In the genomic region with DNA sequence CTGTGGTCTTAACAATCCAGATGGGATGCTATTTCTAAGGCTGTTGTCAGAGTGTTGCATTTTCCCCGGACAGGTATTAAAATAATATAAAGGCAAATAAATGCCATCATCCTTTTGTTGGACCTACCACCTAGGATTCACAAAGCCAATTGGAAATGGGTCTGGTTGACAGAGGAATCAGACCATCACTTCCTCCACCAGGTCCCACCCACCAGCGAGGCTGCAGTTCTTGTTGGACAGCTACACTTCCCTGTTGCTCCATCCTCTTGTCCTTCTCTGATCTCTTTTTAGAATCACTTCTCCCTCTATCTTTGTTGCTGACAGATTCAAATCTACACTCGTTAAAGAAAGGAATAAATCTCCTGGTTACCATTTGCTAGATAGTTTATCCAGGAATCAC, we compare ENCODE assay signal across 8 cellular contexts. TPM values are rescaled to one million over a fixed set of nuclear protein-coding genes. Genes with fewer than 3 reads are reported as not detected.
DNase-seq lines count a peak whose midpoint lies in the region; ATAC-seq and TF ChIP-seq lines count a peak whose summit lies in the region.

No MANE protein-coding gene starts in this region.

- TF ChIP-seq RAD21 in IMR-90 (IDR thresholded peaks at IDR 0.05; ENCODE audit: low read length) = no peak

- in situ Hi-C loops in IMR-90 (cut with MboI; ENCODE audit: low sequenced_read_pairs) = no loop called here

- BruUV-seq in Caco-2 (replicated peaks; lab: Mats Ljungman, UMichigan) (no TSS peak), IMR-90 (replicated peaks; lab: Mats Ljungman, UMichigan) (no TSS peak)

- no peak overlapping the region for H3K9ac ChIP-seq in IMR-90 (ENCODE audit: low read depth, low read length)
- H3K9ac ChIP-seq in mesendoderm (ENCODE audit: low read length) = no peak overlapping the region

- no peak overlapping the region for H3K14ac ChIP-seq in IMR-90 (replicated peaks; ENCODE audit: low read depth, low read length)

- DNase-seq in Caco-2 (no peak), IMR-90 (peak; percentile 9), mesendoderm (peak; percentile 42), NCI-H187 (lab: John Stamatoyannopoulos, UW) (no peak), NCI-H446 treated with DMSO at 0.1 percent for 48 hours (lab: John Stamatoyannopoulos, UW) (no peak)
- peak; percentile 41 for DNase-seq in activated CD8-positive, alpha-beta T cell treated with anti-CD3 and anti-CD28 coated beads for 36 hours

- no peak overlapping the region for H2AK9ac ChIP-seq in IMR-90 (replicated peaks; ENCODE audit: low read depth, low read length, poor library complexity)

- no peak overlapping the region for H3K27ac Mint-ChIP-seq in Caco-2 (ENCODE audit: unreplicated experiment)
- peak overlapping the region; percentile 84 for H3K27ac Mint-ChIP-seq in activated CD8-positive, alpha-beta T cell treated with anti-CD3 and anti-CD28 coated beads for 36 hours

- no peak overlapping the region for H3K56ac ChIP-seq in IMR-90 (ENCODE audit: extremely low read depth, insufficient read depth, low read length)
- H3K56ac ChIP-seq in mesendoderm (ENCODE audit: low read length) = no peak overlapping the region

- CTCF ChIA-PET in Caco-2 (lab: Charles Lee) (interaction anchor here (0.7 kb wide), 1 partner anchor 12 kb away, joined by 5 read pairs; no protein-coding TSS in a partner anchor), IMR-90 (lab: Yijun Ruan, JAX) (interaction anchor here (1.1 to 1.3 kb wide), 2 partner anchors 19 to 21 kb away, joined by 3 read pairs; no protein-coding TSS in a partner anchor)
- CTCF ChIA-PET in activated CD8-positive, alpha-beta T cell treated with anti-CD3 and anti-CD28 coated beads for 36 hours (lab: Charles Lee) = interaction anchor here (1.4 to 4.1 kb wide), 3 partner anchors 24 to 32 kb away, joined by 4 to 18 read pairs (median 11); partner anchors contain the start of gene XRCC5

- H3K4me3 ChIP-seq in Caco-2 (ENCODE audit: low read depth, low read length) = no peak overlapping the region
- no peak overlapping the region for H3K4me3 ChIP-seq in IMR-90 (ENCODE audit: insufficient read depth, low read depth, low read length)
- no peak overlapping the region for H3K4me3 ChIP-seq in mesendoderm (ENCODE audit: low read length)

- no peak overlapping the region for H3K23ac ChIP-seq in IMR-90 (ENCODE audit: low read depth, low read length)
- H3K23ac ChIP-seq in mesendoderm (ENCODE audit: low read length) = no peak overlapping the region

- H2BK120ac ChIP-seq in IMR-90 (ENCODE audit: low read depth, low read length) (no peak overlapping the region), mesendoderm (ENCODE audit: low read depth, low read length) (no peak overlapping the region)

- H3K4ac ChIP-seq in IMR-90 (ENCODE audit: low read depth, low read length) = no peak overlapping the region
- no peak overlapping the region for H3K4ac ChIP-seq in mesendoderm (ENCODE audit: low read depth, low read length)

- H4K5ac ChIP-seq in IMR-90 (ENCODE audit: low read depth, low read length) = no peak overlapping the region
- no peak overlapping the region for H4K5ac ChIP-seq in mesendoderm (ENCODE audit: low read length)

- H3K27me3 Mint-ChIP-seq in Caco-2 (ENCODE audit: insufficient read depth, unreplicated experiment) = no peaks in the 10 kb centered on the region
- H3K27me3 Mint-ChIP-seq in activated CD8-positive, alpha-beta T cell treated with anti-CD3 and anti-CD28 coated beads for 36 hours = no peaks in the 10 kb centered on the region

- no peak overlapping the region for H4K91ac ChIP-seq in IMR-90 (ENCODE audit: insufficient read depth, low read depth, low read length)

- H3K79me2 ChIP-seq in mesendoderm (ENCODE audit: control insufficient read depth, insufficient read depth, low read length) = no peaks in the 10 kb centered on the region

- no peaks in the 10 kb centered on the region for H3K36me3 Mint-ChIP-seq in Caco-2 (ENCODE audit: insufficient read depth, unreplicated experiment)
- H3K36me3 Mint-ChIP-seq in activated CD8-positive, alpha-beta T cell treated with anti-CD3 and anti-CD28 coated beads for 36 hours (ENCODE audit: low read depth) = no peaks in the 10 kb centered on the region

- peaks cover 6% of the 10 kb centered on the region for H3K4me1 Mint-ChIP-seq in Caco-2 (ENCODE audit: low read depth, unreplicated experiment)
- H3K4me1 Mint-ChIP-seq in activated CD8-positive, alpha-beta T cell treated with anti-CD3 and anti-CD28 coated beads for 36 hours (ENCODE audit: low read depth) = peaks cover 54% of the 10 kb centered on the region

- no peak overlapping the region for H3K27ac ChIP-seq in IMR-90 (ENCODE audit: insufficient read depth, low read length)
- H3K27ac ChIP-seq in mesendoderm (ENCODE audit: low read depth, low read length) = no peak overlapping the region

- no peak overlapping the region for H3K4me2 ChIP-seq in IMR-90 (ENCODE audit: low read depth, low read length)
- H3K4me2 ChIP-seq in mesendoderm (ENCODE audit: low read length) = no peak overlapping the region

- H3K9me3 ChIP-seq in Caco-2 (no peaks in the 10 kb centered on the region), IMR-90 (ENCODE audit: control insufficient read depth, insufficient read depth, low read length) (no peaks in the 10 kb centered on the region)

- 60% methylated on average over 1 of the region's 3 CpGs; no CpG with 5 or more reads in 1 of the 2 experiments for WGBS in IMR-90 (ENCODE audit: extremely low coverage in 2 of 2, insufficient read length in 1 of 2), 2 experiments
- WGBS in mesendoderm (ENCODE audit: extremely low coverage, insufficient coverage, low lambda C conversion rate) = no CpG with 5 or more reads among the region's 3 CpGs

- dilution Hi-C loops in IMR-90 (cut with HindIII; ENCODE audit: low sequenced_read_pairs, unreplicated experiment) = no loop called here

- peaks cover 3 to 16% of the 10 kb centered on the region in 2 experiments; a peak in 3 of 4 replicates for H3K79me1 ChIP-seq in IMR-90 (ENCODE audit: low read depth in 1 of 2, low read length in 2 of 2)
- H3K79me1 ChIP-seq in mesendoderm (ENCODE audit: low read length) = peaks cover 1% of the 10 kb centered on the region

- no peak for TF ChIP-seq POLR2A in IMR-90 (IDR thresholded peaks at IDR 0.05; ENCODE audit: low read depth, low read length)

- no peaks in the 10 kb centered on the region for H3K27me3 ChIP-seq in Caco-2 (replicated peaks; ENCODE audit: control insufficient read depth, insufficient read depth, low read length)
- H3K27me3 ChIP-seq in IMR-90 (ENCODE audit: control insufficient read depth, insufficient read depth, low read length) = no peaks in the 10 kb centered on the region
- no peaks in the 10 kb centered on the region for H3K27me3 ChIP-seq in mesendoderm (ENCODE audit: insufficient read depth, low read length, poor library complexity)

- no peak overlapping the region for H2BK20ac ChIP-seq in IMR-90 (ENCODE audit: low read depth, low read length)

- no peaks in the 10 kb centered on the region for H3K9me3 Mint-ChIP-seq in Caco-2 (ENCODE audit: unreplicated experiment)
- H3K9me3 Mint-ChIP-seq in activated CD8-positive, alpha-beta T cell treated with anti-CD3 and anti-CD28 coated beads for 36 hours = no peaks in the 10 kb centered on the region

- no peak overlapping the region for H3K18ac ChIP-seq in IMR-90 (ENCODE audit: low read depth, low read length)
- no peak overlapping the region for H3K18ac ChIP-seq in mesendoderm (ENCODE audit: low read length)

- intact Hi-C loops in Caco-2 (cut with micrococcal nuclease; ENCODE audit: unreplicated experiment) (loop anchor here (1.0 kb wide), 2 partner anchors 15 to 26 kb away; partner anchors contain the start of gene XRCC5), IMR-90 (cut with micrococcal nuclease) (no loop called here)
- intact Hi-C loops in activated CD8-positive, alpha-beta T cell treated with anti-CD3 and anti-CD28 coated beads for 36 hours (cut with micrococcal nuclease) = no loop called here

- H3K36me3 ChIP-seq in Caco-2 (ENCODE audit: control insufficient read depth, insufficient read depth, low read length) (no peaks in the 10 kb centered on the region), IMR-90 (ENCODE audit: control insufficient read depth, insufficient read depth, low read length) (no peaks in the 10 kb centered on the region), mesendoderm (ENCODE audit: control insufficient read depth, insufficient read depth, low read length) (no peaks in the 10 kb centered on the region)

- peaks cover 11% of the 10 kb centered on the region for H3K9me1 ChIP-seq in IMR-90 (ENCODE audit: insufficient read depth, low read length)

- TF ChIP-seq CTCF in Caco-2 (IDR thresholded peaks at IDR 0.05; ENCODE audit: insufficient read depth in 1 of 2, low read depth in 1 of 2, low read length in 1 of 2, severe bottlenecking in 1 of 2, unreplicated experiment in 1 of 2) (no peak), IMR-90 (conservative IDR thresholded peaks at IDR 0.05; ENCODE audit: low read depth, low read length) (no peak)
- TF ChIP-seq CTCF in activated CD8-positive, alpha-beta T cell treated with anti-CD3 and anti-CD28 coated beads for 36 hours (IDR thresholded peaks at IDR 0.05) = no peak

- H2BK15ac ChIP-seq in IMR-90 (ENCODE audit: low read depth, low read length) (no peak overlapping the region), mesendoderm (replicated peaks; ENCODE audit: low read depth) (no peak overlapping the region)

- H2BK5ac ChIP-seq in IMR-90 (ENCODE audit: low read depth, low read length, poor library complexity, severe bottlenecking) (no peak overlapping the region), mesendoderm (ENCODE audit: low read length) (no peak overlapping the region)

- H3K4me1 ChIP-seq in Caco-2 (peaks cover 14% of the 10 kb centered on the region), IMR-90 (ENCODE audit: control insufficient read depth, insufficient read depth, low read length) (0 out of 2 replicates have a peak, but pooled peaks cover 2% of the 10 kb centered on the region), mesendoderm (ENCODE audit: control insufficient read depth, low read depth, low read length) (peaks cover 11% of the 10 kb centered on the region)

- no peak overlapping the region for H2AFZ ChIP-seq in IMR-90 (replicated peaks; ENCODE audit: low read length, poor library complexity)

- H4K8ac ChIP-seq in IMR-90 (ENCODE audit: low read depth in 2 of 2, low read length in 2 of 2) (no peak overlapping the region), mesendoderm (ENCODE audit: low read depth, low read length) (no peak overlapping the region)

- H4K20me1 ChIP-seq in IMR-90 (ENCODE audit: insufficient read depth, low read length) = no peaks in the 10 kb centered on the region

- POLR2A ChIA-PET in Caco-2 (lab: Charles Lee) (no interaction called here), IMR-90 (lab: Charles Lee; ENCODE audit: unreplicated experiment) (no interaction called here)
- POLR2A ChIA-PET in activated CD8-positive, alpha-beta T cell treated with anti-CD3 and anti-CD28 coated beads for 36 hours (lab: Charles Lee) = interaction anchor here (0.6 to 7.0 kb wide), 4 partner anchors 10 to 1387 kb away, joined by 3 to 41 read pairs (median 12); partner anchors contain the start of gene XRCC5

- ATAC-seq in IMR-90 (ENCODE audit: low read depth) (no peak), GM19023 (IDR thresholded peaks at IDR 0.05; ENCODE audit: unreplicated experiment) (no peak), GM19467 (IDR thresholded peaks at IDR 0.05; ENCODE audit: unreplicated experiment) (no peak)
- ATAC-seq in activated CD8-positive, alpha-beta T cell treated with anti-CD3 and anti-CD28 coated beads for 36 hours = no peak

- peak overlapping the region; percentile 86 for H3K4me3 Mint-ChIP-seq in Caco-2 (ENCODE audit: unreplicated experiment)
- peak overlapping the region; percentile 89 for H3K4me3 Mint-ChIP-seq in activated CD8-positive, alpha-beta T cell treated with anti-CD3 and anti-CD28 coated beads for 36 hours

- no peak overlapping the region for H2AK5ac ChIP-seq in IMR-90 (ENCODE audit: low read depth, low read length)
- no peak overlapping the region for H2AK5ac ChIP-seq in mesendoderm (ENCODE audit: low read length)

RNA-seq across cellular contexts. Expression of gene TMEM169, which starts 1.1 kb away (rescaled TPM):
- total RNA-seq in Caco-2 (2022) = 1.1 and 1.3 TPM in 2 replicates
- total RNA-seq in IMR-90 (2012; rRNA removed) = 0.54 and 0.83 TPM in 2 replicates
- polyA plus RNA-seq in IMR-90 (2012; rRNA removed) = 0.15 and 0.17 TPM in 2 replicates
- polyA plus RNA-seq in IMR-90 (2012; cell fraction: cytosol; rRNA removed) = 0.05 and 0.13 TPM in 2 replicates
- polyA plus RNA-seq in IMR-90 (2012; cell fraction: nucleus; rRNA removed; ENCODE audit: low replicate concordance) = 0.18 and 0.20 TPM in 2 replicates
- total RNA-seq in activated CD8-positive, alpha-beta T cell treated with anti-CD3 and anti-CD28 coated beads for 36 hours = under 1 TPM; 0.76 to 0.83 TPM
- polyA plus RNA-seq in mesendoderm (2013, experiment 1 of 2) = 0.93 TPM
- polyA plus RNA-seq in mesendoderm (2013, experiment 2 of 2) = 0.63 TPM

RNA-seq across cellular contexts. Expression of gene PECR, which starts 1.2 kb away (rescaled TPM):
- total RNA-seq in Caco-2 (2022) = 29.1 and 42.0 TPM in 2 replicates
- 13.3 and 17.7 TPM in 2 replicates for total RNA-seq in IMR-90 (2012; rRNA removed)
- 11.4 and 12.8 TPM in 2 replicates for polyA plus RNA-seq in IMR-90 (2012; rRNA removed)
- 2.6 and 5.5 TPM in 2 replicates for polyA plus RNA-seq in IMR-90 (2012; cell fraction: cytosol; rRNA removed)
- polyA plus RNA-seq in IMR-90 (2012; cell fraction: nucleus; rRNA removed; ENCODE audit: low replicate concordance) = 2.3 and 5.3 TPM in 2 replicates
- total RNA-seq in activated CD8-positive, alpha-beta T cell treated with anti-CD3 and anti-CD28 coated beads for 36 hours = 10 to 100 TPM; 21.1 to 22.5 TPM
- 4.9 TPM for polyA plus RNA-seq in mesendoderm (2013, experiment 1 of 2)
- polyA plus RNA-seq in mesendoderm (2013, experiment 2 of 2) = 5.8 TPM

RNA-seq across cellular contexts. Expression of gene XRCC5, which starts 26.3 kb away (rescaled TPM):
- total RNA-seq in Caco-2 (2022) (319 and 333 TPM in 2 replicates), IMR-90 (2012; rRNA removed) (352 and 509 TPM in 2 replicates)
- 144 and 156 TPM in 2 replicates for polyA plus RNA-seq in IMR-90 (2012; rRNA removed)
- polyA plus RNA-seq in IMR-90 (2012; cell fraction: cytosol; rRNA removed) = 103 and 426 TPM in 2 replicates
- 65.1 and 146 TPM in 2 replicates for polyA plus RNA-seq in IMR-90 (2012; cell fraction: nucleus; rRNA removed; ENCODE audit: low replicate concordance)
- 100 to 1,000 TPM; 541 to 544 TPM for total RNA-seq in activated CD8-positive, alpha-beta T cell treated with anti-CD3 and anti-CD28 coated beads for 36 hours
- 402 TPM for polyA plus RNA-seq in mesendoderm (2013, experiment 1 of 2)
- 401 TPM for polyA plus RNA-seq in mesendoderm (2013, experiment 2 of 2)

Comparison
In these comparisons a context has a peak if more than half of its experiments do, and no peak if none do; other contexts are left out.
1. DNase-seq: peak in IMR-90 (single experiment), activated CD8-positive, alpha-beta T cell treated with anti-CD3 and anti-CD28 coated beads for 36 hours (single experiment) and mesendoderm (single experiment); none in Caco-2 (0 of 2), NCI-H187 (0 of 2) and NCI-H446 treated with DMSO at 0.1 percent for 48 hours (single experiment).